Comparison of ENCODE assay signal across 8 cellular contexts in genomic region chr7:134890246-134891240, GRCh38.
DNase-seq lines count a peak whose midpoint lies in the region; ATAC-seq, FAIRE-seq and TF ChIP-seq lines count a peak whose summit lies in the region.

No MANE protein-coding gene starts in this region.

- TF ChIP-seq CTCF in fibroblast of lung (conservative IDR thresholded peaks at IDR 0.05 in 1 of 2, IDR thresholded peaks at IDR 0.05 in 1 of 2; ENCODE audit: low read depth in 1 of 2, low read length in 2 of 2) (no peak), parathyroid adenoma (IDR thresholded peaks at IDR 0.05) (no peak)

- no peak overlapping the region for H3K9ac ChIP-seq in fibroblast of lung (ENCODE audit: insufficient read depth, low read length)
- H3K9ac ChIP-seq in parathyroid adenoma, result no peak overlapping the region

- H3K27me3 ChIP-seq in fibroblast of lung (ENCODE audit: control insufficient read depth, insufficient read depth, low read length) (no peaks in the 10 kb centered on the region), parathyroid adenoma (ENCODE audit: control insufficient read depth, insufficient read depth, low read length) (no peaks in the 10 kb centered on the region)

- H4K20me1 ChIP-seq in fibroblast of lung (ENCODE audit: control insufficient read depth, extremely low read depth, insufficient read depth, low read length), result no peaks in the 10 kb centered on the region

- H3K36me3 ChIP-seq in fibroblast of lung (ENCODE audit: control insufficient read depth, insufficient read depth, low read length) (no peaks in the 10 kb centered on the region), parathyroid adenoma (ENCODE audit: control insufficient read depth, insufficient read depth, low read length) (no peaks in the 10 kb centered on the region)

- peaks cover 19% of the 10 kb centered on the region for H3K4me1 ChIP-seq in fibroblast of lung (ENCODE audit: control insufficient read depth, extremely low read depth, insufficient read depth, low read length)
- H3K4me1 ChIP-seq in parathyroid adenoma, result peaks cover 7% of the 10 kb centered on the region

- ATAC-seq in GM18498 (IDR thresholded peaks at IDR 0.05; ENCODE audit: unreplicated experiment), result no peak

- H3K4me3 ChIP-seq in fibroblast of lung (replicated peaks in 1 of 4; ENCODE audit: control extremely low read depth in 1 of 4, insufficient read depth in 1 of 4, low read depth in 3 of 4, low read length in 4 of 4) (peak overlapping the region in 2 of 4 experiments; percentile 67 to 94), parathyroid adenoma (ENCODE audit: low read depth, low read length) (peak overlapping the region; percentile 20)

- no peak for FAIRE-seq in RCC 7860 (lab: Jason Lieb, UNC)

- H2AFZ ChIP-seq in fibroblast of lung (ENCODE audit: low read length) (no peak overlapping the region), parathyroid adenoma (peak overlapping the region; percentile 80)

- H3K79me2 ChIP-seq in fibroblast of lung (ENCODE audit: control insufficient read depth, insufficient read depth, low read length) (peaks cover 67% of the 10 kb centered on the region), parathyroid adenoma (no peaks in the 10 kb centered on the region)

- peak overlapping the region; percentile 17 for H3K4me2 ChIP-seq in fibroblast of lung (ENCODE audit: extremely low read depth, insufficient read depth, low read length)
- H3K4me2 ChIP-seq in parathyroid adenoma (ENCODE audit: low read length), result peak overlapping the region; percentile 54

- H3K9me3 ChIP-seq in fibroblast of lung (ENCODE audit: control insufficient read depth, insufficient read depth, low read depth, low read length), result no peaks in the 10 kb centered on the region
- H3K9me3 ChIP-seq in parathyroid adenoma (ENCODE audit: control insufficient read depth, low read length), result no peaks in the 10 kb centered on the region

- peak overlapping the region; percentile 91 for H3K27ac ChIP-seq in fibroblast of lung (ENCODE audit: insufficient read depth, low read length)
- H3K27ac ChIP-seq in parathyroid adenoma, result peak overlapping the region; percentile 9

- DNase-seq in DMS 273 (lab: John Stamatoyannopoulos, UW; ENCODE audit: unreplicated experiment) (peak; percentile 80), RCC 7860 (ENCODE audit: low spot score) (peak; percentile 61), fibroblast of lung (ENCODE audit: low read depth in 2 of 2) (peak; percentile 49 to 82), ecto neural progenitor cell (ENCODE audit: low spot score) (no peak), COLO829 (ENCODE audit: low spot score) (no peak), RKO (ENCODE audit: low spot score) (no peak)

Comparison
In these comparisons a context has a peak if more than half of its experiments do, and no peak if none do; other contexts are left out.
1. DNase-seq: peak in DMS 273 (single experiment), RCC 7860 (single experiment) and fibroblast of lung (2 of 2); none in ecto neural progenitor cell (single experiment), COLO829 (single experiment) and RKO (single experiment).